1 cellular context compared by ENCODE assay signal in the genomic region with DNA sequence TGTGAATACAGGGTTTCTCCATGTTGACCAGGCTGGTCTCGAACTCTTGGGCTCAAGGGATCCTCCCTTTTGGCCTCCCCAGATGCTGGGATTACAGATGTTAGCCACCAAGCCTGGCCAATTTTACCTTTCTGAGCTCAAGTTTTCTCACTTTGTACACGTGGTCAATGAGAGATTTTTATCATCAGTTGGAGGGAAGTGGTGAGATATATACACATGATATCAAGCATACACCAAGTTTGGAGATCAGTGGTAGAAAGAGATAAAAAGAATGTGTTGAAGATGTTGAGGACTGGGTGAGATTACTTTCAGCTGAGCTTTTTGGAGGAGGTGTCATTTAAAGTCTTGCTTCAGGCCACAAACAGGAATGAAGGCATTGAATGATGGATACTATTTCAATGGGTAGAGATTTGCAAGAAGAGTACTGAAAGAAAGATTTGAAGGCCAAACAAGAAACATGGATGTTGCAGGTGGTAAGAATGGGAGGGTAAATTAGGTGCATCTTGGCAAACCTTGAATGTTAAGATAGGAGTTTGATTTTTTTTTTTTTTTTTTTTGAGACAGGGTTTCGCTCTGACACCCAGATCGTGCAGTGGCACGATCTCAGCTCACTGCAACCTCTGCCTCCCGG.
A peak's percentile ranks its signal among the peaks of the same experiment; 100 is the strongest.
TF ChIP-seq lines count a peak whose summit lies in the region.

No MANE protein-coding gene starts in this region.

TF ChIP-seq in K562, 482 proteins besides CTCF, POLR2A, EP300 and RAD21 (continues in another document):
- TF ChIP-seq, protein P1, sequence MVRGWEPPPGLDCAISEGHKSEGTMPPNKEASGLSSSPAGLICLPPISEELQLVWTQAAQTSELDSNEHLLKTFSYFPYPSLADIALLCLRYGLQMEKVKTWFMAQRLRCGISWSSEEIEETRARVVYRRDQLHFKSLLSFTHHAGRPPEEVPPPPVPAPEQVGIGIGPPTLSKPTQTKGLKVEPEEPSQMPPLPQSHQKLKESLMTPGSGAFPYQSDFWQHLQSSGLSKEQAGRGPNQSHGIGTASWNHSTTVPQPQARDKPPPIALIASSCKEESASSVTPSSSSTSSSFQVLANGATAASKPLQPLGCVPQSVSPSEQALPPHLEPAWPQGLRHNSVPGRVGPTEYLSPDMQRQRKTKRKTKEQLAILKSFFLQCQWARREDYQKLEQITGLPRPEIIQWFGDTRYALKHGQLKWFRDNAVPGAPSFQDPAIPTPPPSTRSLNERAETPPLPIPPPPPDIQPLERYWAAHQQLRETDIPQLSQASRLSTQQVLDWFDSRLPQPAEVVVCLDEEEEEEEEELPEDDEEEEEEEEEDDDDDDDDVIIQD (CRISPR knock-in tag; IDR thresholded peaks at IDR 0.05), result no peak
- TF ChIP-seq ZBTB17 (CRISPR knock-in tag; IDR thresholded peaks at IDR 0.05), result 0 out of 2 replicates have a peak, but pooled peaks have one; percentile 25
- peak; percentile 70 for TF ChIP-seq MYC (IDR thresholded peaks at IDR 0.05; ENCODE audit: low read depth, low read length)
- TF ChIP-seq MYC (CRISPR knock-in tag; IDR thresholded peaks at IDR 0.05; ENCODE audit: borderline replicate concordance, low read depth), result no peak
- TF ChIP-seq HIVEP1 (CRISPR knock-in tag; IDR thresholded peaks at IDR 0.05), result peak; percentile 67; the same call in 1 of the 2 replicates
- TF ChIP-seq EP400 (IDR thresholded peaks at IDR 0.05), result peak; percentile 35
- TF ChIP-seq MEIS2 (IDR thresholded peaks at IDR 0.05; ENCODE audit: partially characterized antibody), result peak; percentile 48
- TF ChIP-seq ZSCAN29 (IDR thresholded peaks at IDR 0.05), result no peak
- no peak for TF ChIP-seq SAP30 (IDR thresholded peaks at IDR 0.05; ENCODE audit: borderline replicate concordance, insufficient read depth, low read depth, low read length, poor library complexity, severe bottlenecking)
- TF ChIP-seq ZNF41 (CRISPR knock-in tag; conservative IDR thresholded peaks at IDR 0.05), result 0 out of 2 replicates have a peak, but pooled peaks have one; percentile 38
- TF ChIP-seq, protein P2, sequence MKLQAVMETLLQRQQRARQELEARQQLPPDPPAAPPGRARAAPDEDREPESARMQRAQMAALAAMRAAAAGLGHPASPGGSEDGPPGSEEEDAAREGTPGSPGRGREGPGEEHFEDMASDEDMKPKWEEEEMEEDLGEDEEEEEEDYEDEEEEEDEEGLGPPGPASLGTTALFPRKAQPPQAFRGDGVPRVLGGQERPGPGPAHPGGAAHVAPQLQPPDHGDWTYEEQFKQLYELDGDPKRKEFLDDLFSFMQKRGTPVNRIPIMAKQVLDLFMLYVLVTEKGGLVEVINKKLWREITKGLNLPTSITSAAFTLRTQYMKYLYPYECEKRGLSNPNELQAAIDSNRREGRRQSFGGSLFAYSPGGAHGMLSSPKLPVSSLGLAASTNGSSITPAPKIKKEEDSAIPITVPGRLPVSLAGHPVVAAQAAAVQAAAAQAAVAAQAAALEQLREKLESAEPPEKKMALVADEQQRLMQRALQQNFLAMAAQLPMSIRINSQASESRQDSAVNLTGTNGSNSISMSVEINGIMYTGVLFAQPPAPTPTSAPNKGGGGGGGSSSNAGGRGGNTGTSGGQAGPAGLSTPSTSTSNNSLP (IDR thresholded peaks at IDR 0.05; ENCODE audit: borderline replicate concordance, low read depth, low read length), result peak; percentile 38; the same call in 1 of the 2 replicates
- TF ChIP-seq MEF2D (tag; conservative IDR thresholded peaks at IDR 0.05; ENCODE audit: low read depth), result 0 out of 2 replicates have a peak, but pooled peaks have one; percentile 46
- TF ChIP-seq AFF1 (IDR thresholded peaks at IDR 0.05; ENCODE audit: low read depth in 1 of 2, partially characterized antibody in 2 of 2), result no peak
- no peak for TF ChIP-seq ARNT (IDR thresholded peaks at IDR 0.05)
- TF ChIP-seq MYBL2 (IDR thresholded peaks at IDR 0.05; ENCODE audit: low read depth), result no peak
- no peak for TF ChIP-seq MYBL2 (CRISPR knock-in tag; IDR thresholded peaks at IDR 0.05; ENCODE audit: borderline replicate concordance)
- 0 out of 2 replicates have a peak, but pooled peaks have one; percentile 23 for TF ChIP-seq LCOR (CRISPR knock-in tag; IDR thresholded peaks at IDR 0.05)
- peak; percentile 56; the same call in 1 of the 2 replicates for TF ChIP-seq LEF1 (IDR thresholded peaks at IDR 0.05)
- 0 out of 2 replicates have a peak, but pooled peaks have one; percentile 39 for TF ChIP-seq RAD51 (IDR thresholded peaks at IDR 0.05; ENCODE audit: borderline replicate concordance, low read depth)
- peak; percentile 32 for TF ChIP-seq CCNT2 (IDR thresholded peaks at IDR 0.05; ENCODE audit: borderline replicate concordance, extremely low read depth, insufficient read length, low read depth, low read length)
- no peak for TF ChIP-seq ZNF311 (CRISPR knock-in tag; IDR thresholded peaks at IDR 0.05)
- peak; percentile 30; the same call in 1 of the 2 replicates for TF ChIP-seq ZNF239 (CRISPR knock-in tag; IDR thresholded peaks at IDR 0.05)
- peak; percentile 17; the same call in 1 of the 2 replicates for TF ChIP-seq ATF7 (IDR thresholded peaks at IDR 0.05)
- no peak for TF ChIP-seq MCM2 (IDR thresholded peaks at IDR 0.05; ENCODE audit: low read depth)
- no peak; the same call in 1 of the 2 replicates for TF ChIP-seq CXXC5 (CRISPR knock-in tag; IDR thresholded peaks at IDR 0.05)
- peak; percentile 94 for TF ChIP-seq ADNP (tag; IDR thresholded peaks at IDR 0.05)
- 0 out of 2 replicates have a peak, but pooled peaks have one; percentile 10 for TF ChIP-seq JUND (IDR thresholded peaks at IDR 0.05; ENCODE audit: borderline replicate concordance, low read depth, low read length)
- no peak for TF ChIP-seq JUND (tag; IDR thresholded peaks at IDR 0.05; ENCODE audit: borderline replicate concordance, low read depth, low read length)
- TF ChIP-seq, protein P3, sequence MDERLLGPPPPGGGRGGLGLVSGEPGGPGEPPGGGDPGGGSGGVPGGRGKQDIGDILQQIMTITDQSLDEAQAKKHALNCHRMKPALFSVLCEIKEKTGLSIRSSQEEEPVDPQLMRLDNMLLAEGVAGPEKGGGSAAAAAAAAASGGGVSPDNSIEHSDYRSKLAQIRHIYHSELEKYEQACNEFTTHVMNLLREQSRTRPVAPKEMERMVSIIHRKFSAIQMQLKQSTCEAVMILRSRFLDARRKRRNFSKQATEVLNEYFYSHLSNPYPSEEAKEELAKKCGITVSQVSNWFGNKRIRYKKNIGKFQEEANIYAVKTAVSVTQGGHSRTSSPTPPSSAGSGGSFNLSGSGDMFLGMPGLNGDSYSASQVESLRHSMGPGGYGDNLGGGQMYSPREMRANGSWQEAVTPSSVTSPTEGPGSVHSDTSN (CRISPR knock-in tag; IDR thresholded peaks at IDR 0.05; ENCODE audit: low read depth), result no peak
- TF ChIP-seq, protein P3 (tag; conservative IDR thresholded peaks at IDR 0.05; ENCODE audit: low read depth), result no peak
- TF ChIP-seq ZNF766 (CRISPR knock-in tag; conservative IDR thresholded peaks at IDR 0.05), result peak; percentile 81
- no peak for TF ChIP-seq NFYB (IDR thresholded peaks at IDR 0.05; ENCODE audit: extremely low read depth, insufficient read length)
- peak; percentile 84; the same call in 1 of the 2 replicates for TF ChIP-seq SMARCE1 (IDR thresholded peaks at IDR 0.05)
- TF ChIP-seq ZEB2 (IDR thresholded peaks at IDR 0.05), result peak; percentile 69
- no peak for TF ChIP-seq ZNF197 (CRISPR knock-in tag; IDR thresholded peaks at IDR 0.05; ENCODE audit: low read depth)
- TF ChIP-seq MED1 (CRISPR knock-in tag; IDR thresholded peaks at IDR 0.05; ENCODE audit: borderline replicate concordance), result no peak
- TF ChIP-seq L3MBTL2 (IDR thresholded peaks at IDR 0.05), result peak; percentile 95
- TF ChIP-seq, protein P4, sequence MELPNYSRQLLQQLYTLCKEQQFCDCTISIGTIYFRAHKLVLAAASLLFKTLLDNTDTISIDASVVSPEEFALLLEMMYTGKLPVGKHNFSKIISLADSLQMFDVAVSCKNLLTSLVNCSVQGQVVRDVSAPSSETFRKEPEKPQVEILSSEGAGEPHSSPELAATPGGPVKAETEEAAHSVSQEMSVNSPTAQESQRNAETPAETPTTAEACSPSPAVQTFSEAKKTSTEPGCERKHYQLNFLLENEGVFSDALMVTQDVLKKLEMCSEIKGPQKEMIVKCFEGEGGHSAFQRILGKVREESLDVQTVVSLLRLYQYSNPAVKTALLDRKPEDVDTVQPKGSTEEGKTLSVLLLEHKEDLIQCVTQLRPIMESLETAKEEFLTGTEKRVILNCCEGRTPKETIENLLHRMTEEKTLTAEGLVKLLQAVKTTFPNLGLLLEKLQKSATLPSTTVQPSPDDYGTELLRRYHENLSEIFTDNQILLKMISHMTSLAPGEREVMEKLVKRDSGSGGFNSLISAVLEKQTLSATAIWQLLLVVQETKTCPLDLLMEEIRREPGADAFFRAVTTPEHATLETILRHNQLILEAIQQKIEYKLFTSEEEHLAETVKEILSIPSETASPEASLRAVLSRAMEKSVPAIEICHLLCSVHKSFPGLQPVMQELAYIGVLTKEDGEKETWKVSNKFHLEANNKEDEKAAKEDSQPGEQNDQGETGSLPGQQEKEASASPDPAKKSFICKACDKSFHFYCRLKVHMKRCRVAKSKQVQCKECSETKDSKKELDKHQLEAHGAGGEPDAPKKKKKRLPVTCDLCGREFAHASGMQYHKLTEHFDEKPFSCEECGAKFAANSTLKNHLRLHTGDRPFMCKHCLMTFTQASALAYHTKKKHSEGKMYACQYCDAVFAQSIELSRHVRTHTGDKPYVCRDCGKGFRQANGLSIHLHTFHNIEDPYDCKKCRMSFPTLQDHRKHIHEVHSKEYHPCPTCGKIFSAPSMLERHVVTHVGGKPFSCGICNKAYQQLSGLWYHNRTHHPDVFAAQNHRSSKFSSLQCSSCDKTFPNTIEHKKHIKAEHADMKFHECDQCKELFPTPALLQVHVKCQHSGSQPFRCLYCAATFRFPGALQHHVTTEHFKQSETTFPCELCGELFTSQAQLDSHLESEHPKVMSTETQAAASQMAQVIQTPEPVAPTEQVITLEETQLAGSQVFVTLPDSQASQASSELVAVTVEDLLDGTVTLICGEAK (IDR thresholded peaks at IDR 0.05), result 0 out of 2 replicates have a peak, but pooled peaks have one; percentile 10
- TF ChIP-seq, protein P4 (CRISPR knock-in tag; IDR thresholded peaks at IDR 0.05), result no peak
- TF ChIP-seq, protein P5, sequence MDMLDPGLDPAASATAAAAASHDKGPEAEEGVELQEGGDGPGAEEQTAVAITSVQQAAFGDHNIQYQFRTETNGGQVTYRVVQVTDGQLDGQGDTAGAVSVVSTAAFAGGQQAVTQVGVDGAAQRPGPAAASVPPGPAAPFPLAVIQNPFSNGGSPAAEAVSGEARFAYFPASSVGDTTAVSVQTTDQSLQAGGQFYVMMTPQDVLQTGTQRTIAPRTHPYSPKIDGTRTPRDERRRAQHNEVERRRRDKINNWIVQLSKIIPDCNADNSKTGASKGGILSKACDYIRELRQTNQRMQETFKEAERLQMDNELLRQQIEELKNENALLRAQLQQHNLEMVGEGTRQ (CRISPR knock-in tag; IDR thresholded peaks at IDR 0.05), result peak; percentile 51
